In the genomic region with DNA sequence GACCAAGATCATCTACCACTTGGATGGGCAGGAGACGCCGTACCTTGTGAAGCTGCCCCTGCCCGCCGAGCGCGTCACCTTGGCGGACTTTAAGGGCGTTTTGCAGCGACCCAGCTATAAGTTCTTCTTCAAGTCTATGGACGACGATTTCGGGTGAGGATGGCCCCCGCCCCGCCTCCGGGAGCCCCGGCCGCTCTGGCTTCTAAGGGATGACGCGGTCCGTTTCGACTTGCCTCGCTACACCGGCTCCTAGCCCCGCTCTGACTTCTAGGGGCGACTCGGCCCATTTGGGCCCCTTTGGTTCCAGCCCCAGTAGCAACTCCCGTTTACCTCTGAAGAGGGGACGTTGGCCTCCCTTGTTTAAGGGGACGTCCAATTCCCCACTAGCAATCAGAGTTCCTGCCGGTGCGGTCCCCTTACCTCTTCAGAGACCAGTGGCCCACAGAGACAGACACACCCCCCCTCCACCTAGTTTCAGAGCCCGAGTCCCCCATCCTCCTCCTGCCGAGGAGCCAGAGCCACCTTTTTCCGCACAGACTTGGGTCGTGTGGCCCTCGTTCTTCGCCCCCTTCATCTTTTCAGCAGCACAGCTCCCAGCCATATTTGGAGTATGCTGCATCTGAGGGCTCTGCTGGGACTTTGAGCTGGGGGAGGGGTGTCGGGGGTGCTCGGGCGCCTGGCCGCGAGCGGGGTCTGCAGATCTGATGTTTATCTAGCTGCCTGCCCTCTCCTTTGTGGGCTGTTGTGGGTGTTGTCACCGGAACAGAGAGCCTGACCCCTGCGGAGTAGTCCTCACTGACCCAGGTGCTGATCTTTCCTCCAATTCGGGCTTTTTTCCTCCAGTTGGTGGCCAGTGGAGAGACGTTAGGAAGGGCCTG, we compare ENCODE assay signal across 1 cellular context.
TF ChIP-seq lines count a peak whose summit lies in the region.

No MANE protein-coding gene starts in this region.

TF ChIP-seq in HepG2, 621 proteins besides CTCF, POLR2A, EP300 and RAD21 (continued from another document and continues in another):
- TF ChIP-seq, protein P1, sequence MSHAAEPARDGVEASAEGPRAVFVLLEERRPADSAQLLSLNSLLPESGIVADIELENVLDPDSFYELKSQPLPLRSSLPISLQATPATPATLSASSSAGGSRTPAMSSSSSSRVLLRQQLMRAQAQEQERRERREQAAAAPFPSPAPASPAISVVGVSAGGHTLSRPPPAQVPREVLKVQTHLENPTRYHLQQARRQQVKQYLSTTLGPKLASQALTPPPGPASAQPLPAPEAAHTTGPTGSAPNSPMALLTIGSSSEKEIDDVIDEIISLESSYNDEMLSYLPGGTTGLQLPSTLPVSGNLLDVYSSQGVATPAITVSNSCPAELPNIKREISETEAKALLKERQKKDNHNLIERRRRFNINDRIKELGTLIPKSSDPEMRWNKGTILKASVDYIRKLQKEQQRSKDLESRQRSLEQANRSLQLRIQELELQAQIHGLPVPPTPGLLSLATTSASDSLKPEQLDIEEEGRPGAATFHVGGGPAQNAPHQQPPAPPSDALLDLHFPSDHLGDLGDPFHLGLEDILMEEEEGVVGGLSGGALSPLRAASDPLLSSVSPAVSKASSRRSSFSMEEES (CRISPR knock-in tag; IDR thresholded peaks at IDR 0.05): peak; percentile 34; the same call in 1 of the 2 replicates
- TF ChIP-seq ZNF138 (CRISPR knock-in tag; IDR thresholded peaks at IDR 0.05; ENCODE audit: low read depth) (no peak), ZKSCAN8 (CRISPR knock-in tag; IDR thresholded peaks at IDR 0.05; ENCODE audit: borderline replicate concordance) (no peak), KLF15 (CRISPR knock-in tag; IDR thresholded peaks at IDR 0.05; ENCODE audit: borderline replicate concordance) (no peak), ZNF768 (CRISPR knock-in tag; IDR thresholded peaks at IDR 0.05) (peak; percentile 36), MED8 (CRISPR knock-in tag; IDR thresholded peaks at IDR 0.05; ENCODE audit: insufficient replicate concordance) (no peak), NFIC (IDR thresholded peaks at IDR 0.05; ENCODE audit: low read length) (no peak), ZNF749 (CRISPR knock-in tag; IDR thresholded peaks at IDR 0.05; ENCODE audit: borderline replicate concordance) (no peak), CEBPG (CRISPR knock-in tag; IDR thresholded peaks at IDR 0.05) (no peak), TSC22D2 (CRISPR knock-in tag; IDR thresholded peaks at IDR 0.05; ENCODE audit: borderline replicate concordance) (no peak), ZNF251 (CRISPR knock-in tag; IDR thresholded peaks at IDR 0.05) (0 out of 2 replicates have a peak, but pooled peaks have one; percentile 24), JUN (CRISPR knock-in tag; IDR thresholded peaks at IDR 0.05) (no peak), SALL2 (CRISPR knock-in tag; IDR thresholded peaks at IDR 0.05) (peak; percentile 46; the same call in 1 of the 2 replicates), ZNF776 (CRISPR knock-in tag; IDR thresholded peaks at IDR 0.05) (no peak), ZNF224 (CRISPR knock-in tag; IDR thresholded peaks at IDR 0.05) (peak; percentile 75; the same call in 1 of the 2 replicates), ZNF720 (CRISPR knock-in tag; IDR thresholded peaks at IDR 0.05) (no peak), ZFAT (CRISPR knock-in tag; conservative IDR thresholded peaks at IDR 0.05) (no peak), RCOR2 (CRISPR knock-in tag; IDR thresholded peaks at IDR 0.05) (no peak), NONO (IDR thresholded peaks at IDR 0.05) (no peak), NONO (CRISPR knock-in tag; conservative IDR thresholded peaks at IDR 0.05) (peak; percentile 43), ZNF292 (CRISPR knock-in tag; IDR thresholded peaks at IDR 0.05; ENCODE audit: borderline replicate concordance, low read depth) (no peak), SMYD3 (CRISPR knock-in tag; IDR thresholded peaks at IDR 0.05) (no peak), PLRG1 (conservative IDR thresholded peaks at IDR 0.05) (no peak), ZNF205 (CRISPR knock-in tag; IDR thresholded peaks at IDR 0.05) (no peak), SETDB1 (CRISPR knock-in tag; IDR thresholded peaks at IDR 0.05; ENCODE audit: borderline replicate concordance) (no peak), MIER2 (CRISPR knock-in tag; IDR thresholded peaks at IDR 0.05) (no peak), ZNF333 (CRISPR knock-in tag; IDR thresholded peaks at IDR 0.05; ENCODE audit: borderline replicate concordance) (no peak), PRPF4 (IDR thresholded peaks at IDR 0.05; ENCODE audit: low read depth, low read length, poor library complexity, severe bottlenecking) (no peak), MEIS1 (CRISPR knock-in tag; IDR thresholded peaks at IDR 0.05; ENCODE audit: borderline replicate concordance) (no peak), ZNF572 (CRISPR knock-in tag; IDR thresholded peaks at IDR 0.05) (no peak), IKZF4 (CRISPR knock-in tag; IDR thresholded peaks at IDR 0.05; ENCODE audit: borderline replicate concordance, low read depth, not compliant biosample characterization) (no peak), POLR2AphosphoS2 (IDR thresholded peaks at IDR 0.05; ENCODE audit: low read depth, low read length) (no peak), NFATC3 (CRISPR knock-in tag; IDR thresholded peaks at IDR 0.05) (no peak), HOXA3 (CRISPR knock-in tag; IDR thresholded peaks at IDR 0.05) (no peak; the same call in 1 of the 2 replicates), ELF1 (CRISPR knock-in tag; IDR thresholded peaks at IDR 0.05) (no peak; the same call in 1 of the 2 replicates), DR1 (CRISPR knock-in tag; IDR thresholded peaks at IDR 0.05) (no peak), ZNF10 (CRISPR knock-in tag; IDR thresholded peaks at IDR 0.05; ENCODE audit: borderline replicate concordance, low read depth) (no peak), KDM5B (CRISPR knock-in tag; IDR thresholded peaks at IDR 0.05; ENCODE audit: borderline replicate concordance) (0 out of 2 replicates have a peak, but pooled peaks have one; percentile 22), MTF2 (CRISPR knock-in tag; IDR thresholded peaks at IDR 0.05; ENCODE audit: borderline replicate concordance) (no peak), SRSF1 (optimal IDR thresholded peaks at IDR 0.05; ENCODE audit: low read depth, low read length) (peak; percentile 47), GTF3A (CRISPR knock-in tag; conservative IDR thresholded peaks at IDR 0.05) (no peak), NR2F2 (IDR thresholded peaks at IDR 0.05; ENCODE audit: borderline replicate concordance, low read depth) (no peak), ZNF878 (CRISPR knock-in tag; IDR thresholded peaks at IDR 0.05) (peak; percentile 19; the same call in 1 of the 2 replicates)
- TF ChIP-seq, protein P2, sequence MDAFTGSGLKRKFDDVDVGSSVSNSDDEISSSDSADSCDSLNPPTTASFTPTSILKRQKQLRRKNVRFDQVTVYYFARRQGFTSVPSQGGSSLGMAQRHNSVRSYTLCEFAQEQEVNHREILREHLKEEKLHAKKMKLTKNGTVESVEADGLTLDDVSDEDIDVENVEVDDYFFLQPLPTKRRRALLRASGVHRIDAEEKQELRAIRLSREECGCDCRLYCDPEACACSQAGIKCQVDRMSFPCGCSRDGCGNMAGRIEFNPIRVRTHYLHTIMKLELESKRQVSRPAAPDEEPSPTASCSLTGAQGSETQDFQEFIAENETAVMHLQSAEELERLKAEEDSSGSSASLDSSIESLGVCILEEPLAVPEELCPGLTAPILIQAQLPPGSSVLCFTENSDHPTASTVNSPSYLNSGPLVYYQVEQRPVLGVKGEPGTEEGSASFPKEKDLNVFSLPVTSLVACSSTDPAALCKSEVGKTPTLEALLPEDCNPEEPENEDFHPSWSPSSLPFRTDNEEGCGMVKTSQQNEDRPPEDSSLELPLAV (CRISPR knock-in tag; conservative IDR thresholded peaks at IDR 0.05; ENCODE audit: low read depth): no peak
- TF ChIP-seq, protein P3, sequence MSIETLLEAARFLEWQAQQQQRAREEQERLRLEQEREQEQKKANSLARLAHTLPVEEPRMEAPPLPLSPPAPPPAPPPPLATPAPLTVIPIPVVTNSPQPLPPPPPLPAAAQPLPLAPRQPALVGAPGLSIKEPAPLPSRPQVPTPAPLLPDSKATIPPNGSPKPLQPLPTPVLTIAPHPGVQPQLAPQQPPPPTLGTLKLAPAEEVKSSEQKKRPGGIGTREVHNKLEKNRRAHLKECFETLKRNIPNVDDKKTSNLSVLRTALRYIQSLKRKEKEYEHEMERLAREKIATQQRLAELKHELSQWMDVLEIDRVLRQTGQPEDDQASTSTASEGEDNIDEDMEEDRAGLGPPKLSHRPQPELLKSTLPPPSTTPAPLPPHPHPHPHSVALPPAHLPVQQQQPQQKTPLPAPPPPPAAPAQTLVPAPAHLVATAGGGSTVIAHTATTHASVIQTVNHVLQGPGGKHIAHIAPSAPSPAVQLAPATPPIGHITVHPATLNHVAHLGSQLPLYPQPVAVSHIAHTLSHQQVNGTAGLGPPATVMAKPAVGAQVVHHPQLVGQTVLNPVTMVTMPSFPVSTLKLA (IDR thresholded peaks at IDR 0.05): no peak
- TF ChIP-seq, protein P4, sequence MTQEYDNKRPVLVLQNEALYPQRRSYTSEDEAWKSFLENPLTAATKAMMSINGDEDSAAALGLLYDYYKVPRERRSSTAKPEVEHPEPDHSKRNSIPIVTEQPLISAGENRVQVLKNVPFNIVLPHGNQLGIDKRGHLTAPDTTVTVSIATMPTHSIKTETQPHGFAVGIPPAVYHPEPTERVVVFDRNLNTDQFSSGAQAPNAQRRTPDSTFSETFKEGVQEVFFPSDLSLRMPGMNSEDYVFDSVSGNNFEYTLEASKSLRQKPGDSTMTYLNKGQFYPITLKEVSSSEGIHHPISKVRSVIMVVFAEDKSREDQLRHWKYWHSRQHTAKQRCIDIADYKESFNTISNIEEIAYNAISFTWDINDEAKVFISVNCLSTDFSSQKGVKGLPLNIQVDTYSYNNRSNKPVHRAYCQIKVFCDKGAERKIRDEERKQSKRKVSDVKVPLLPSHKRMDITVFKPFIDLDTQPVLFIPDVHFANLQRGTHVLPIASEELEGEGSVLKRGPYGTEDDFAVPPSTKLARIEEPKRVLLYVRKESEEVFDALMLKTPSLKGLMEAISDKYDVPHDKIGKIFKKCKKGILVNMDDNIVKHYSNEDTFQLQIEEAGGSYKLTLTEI (CRISPR knock-in tag; conservative IDR thresholded peaks at IDR 0.05): no peak
- TF ChIP-seq, protein P5, sequence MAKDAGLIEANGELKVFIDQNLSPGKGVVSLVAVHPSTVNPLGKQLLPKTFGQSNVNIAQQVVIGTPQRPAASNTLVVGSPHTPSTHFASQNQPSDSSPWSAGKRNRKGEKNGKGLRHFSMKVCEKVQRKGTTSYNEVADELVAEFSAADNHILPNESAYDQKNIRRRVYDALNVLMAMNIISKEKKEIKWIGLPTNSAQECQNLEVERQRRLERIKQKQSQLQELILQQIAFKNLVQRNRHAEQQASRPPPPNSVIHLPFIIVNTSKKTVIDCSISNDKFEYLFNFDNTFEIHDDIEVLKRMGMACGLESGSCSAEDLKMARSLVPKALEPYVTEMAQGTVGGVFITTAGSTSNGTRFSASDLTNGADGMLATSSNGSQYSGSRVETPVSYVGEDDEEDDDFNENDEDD (CRISPR knock-in tag; IDR thresholded peaks at IDR 0.05; ENCODE audit: borderline replicate concordance): no peak
- TF ChIP-seq, protein P6, sequence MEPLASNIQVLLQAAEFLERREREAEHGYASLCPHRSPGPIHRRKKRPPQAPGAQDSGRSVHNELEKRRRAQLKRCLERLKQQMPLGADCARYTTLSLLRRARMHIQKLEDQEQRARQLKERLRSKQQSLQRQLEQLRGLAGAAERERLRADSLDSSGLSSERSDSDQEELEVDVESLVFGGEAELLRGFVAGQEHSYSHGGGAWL (CRISPR knock-in tag; IDR thresholded peaks at IDR 0.05): 0 out of 2 replicates have a peak, but pooled peaks have one; percentile 51
- TF ChIP-seq, protein P7, sequence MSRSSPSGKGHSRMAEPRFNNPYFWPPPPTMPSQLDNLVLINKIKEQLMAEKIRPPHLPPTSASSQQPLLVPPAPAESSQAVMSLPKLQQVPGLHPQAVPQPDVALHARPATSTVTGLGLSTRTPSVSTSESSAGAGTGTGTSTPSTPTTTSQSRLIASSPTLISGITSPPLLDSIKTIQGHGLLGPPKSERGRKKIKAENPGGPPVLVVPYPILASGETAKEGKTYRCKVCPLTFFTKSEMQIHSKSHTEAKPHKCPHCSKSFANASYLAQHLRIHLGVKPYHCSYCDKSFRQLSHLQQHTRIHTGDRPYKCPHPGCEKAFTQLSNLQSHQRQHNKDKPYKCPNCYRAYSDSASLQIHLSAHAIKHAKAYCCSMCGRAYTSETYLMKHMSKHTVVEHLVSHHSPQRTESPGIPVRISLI (CRISPR knock-in tag; IDR thresholded peaks at IDR 0.05; ENCODE audit: borderline replicate concordance): no peak
- TF ChIP-seq, protein P8, sequence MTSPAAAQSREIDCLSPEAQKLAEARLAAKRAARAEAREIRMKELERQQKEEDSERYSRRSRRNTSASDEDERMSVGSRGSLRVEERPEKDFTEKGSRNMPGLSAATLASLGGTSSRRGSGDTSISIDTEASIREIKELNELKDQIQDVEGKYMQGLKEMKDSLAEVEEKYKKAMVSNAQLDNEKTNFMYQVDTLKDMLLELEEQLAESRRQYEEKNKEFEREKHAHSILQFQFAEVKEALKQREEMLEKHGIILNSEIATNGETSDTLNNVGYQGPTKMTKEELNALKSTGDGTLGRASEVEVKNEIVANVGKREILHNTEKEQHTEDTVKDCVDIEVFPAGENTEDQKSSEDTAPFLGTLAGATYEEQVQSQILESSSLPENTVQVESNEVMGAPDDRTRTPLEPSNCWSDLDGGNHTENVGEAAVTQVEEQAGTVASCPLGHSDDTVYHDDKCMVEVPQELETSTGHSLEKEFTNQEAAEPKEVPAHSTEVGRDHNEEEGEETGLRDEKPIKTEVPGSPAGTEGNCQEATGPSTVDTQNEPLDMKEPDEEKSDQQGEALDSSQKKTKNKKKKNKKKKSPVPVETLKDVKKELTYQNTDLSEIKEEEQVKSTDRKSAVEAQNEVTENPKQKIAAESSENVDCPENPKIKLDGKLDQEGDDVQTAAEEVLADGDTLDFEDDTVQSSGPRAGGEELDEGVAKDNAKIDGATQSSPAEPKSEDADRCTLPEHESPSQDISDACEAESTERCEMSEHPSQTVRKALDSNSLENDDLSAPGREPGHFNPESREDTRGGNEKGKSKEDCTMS (CRISPR knock-in tag; conservative IDR thresholded peaks at IDR 0.05): no peak
- TF ChIP-seq, protein P9, sequence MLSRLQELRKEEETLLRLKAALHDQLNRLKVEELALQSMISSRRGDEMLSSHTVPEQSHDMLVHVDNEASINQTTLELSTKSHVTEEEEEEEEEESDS (CRISPR knock-in tag; IDR thresholded peaks at IDR 0.05; ENCODE audit: borderline replicate concordance): no peak
- TF ChIP-seq, protein P10, sequence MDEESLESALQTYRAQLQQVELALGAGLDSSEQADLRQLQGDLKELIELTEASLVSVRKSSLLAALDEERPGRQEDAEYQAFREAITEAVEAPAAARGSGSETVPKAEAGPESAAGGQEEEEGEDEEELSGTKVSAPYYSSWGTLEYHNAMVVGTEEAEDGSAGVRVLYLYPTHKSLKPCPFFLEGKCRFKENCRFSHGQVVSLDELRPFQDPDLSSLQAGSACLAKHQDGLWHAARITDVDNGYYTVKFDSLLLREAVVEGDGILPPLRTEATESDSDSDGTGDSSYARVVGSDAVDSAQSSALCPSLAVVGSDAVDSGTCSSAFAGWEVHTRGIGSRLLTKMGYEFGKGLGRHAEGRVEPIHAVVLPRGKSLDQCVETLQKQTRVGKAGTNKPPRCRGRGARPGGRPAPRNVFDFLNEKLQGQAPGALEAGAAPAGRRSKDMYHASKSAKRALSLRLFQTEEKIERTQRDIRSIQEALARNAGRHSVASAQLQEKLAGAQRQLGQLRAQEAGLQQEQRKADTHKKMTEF (CRISPR knock-in tag; IDR thresholded peaks at IDR 0.05): no peak
